Comparison of ENCODE assay signal across 2 cellular contexts in the genomic region with DNA sequence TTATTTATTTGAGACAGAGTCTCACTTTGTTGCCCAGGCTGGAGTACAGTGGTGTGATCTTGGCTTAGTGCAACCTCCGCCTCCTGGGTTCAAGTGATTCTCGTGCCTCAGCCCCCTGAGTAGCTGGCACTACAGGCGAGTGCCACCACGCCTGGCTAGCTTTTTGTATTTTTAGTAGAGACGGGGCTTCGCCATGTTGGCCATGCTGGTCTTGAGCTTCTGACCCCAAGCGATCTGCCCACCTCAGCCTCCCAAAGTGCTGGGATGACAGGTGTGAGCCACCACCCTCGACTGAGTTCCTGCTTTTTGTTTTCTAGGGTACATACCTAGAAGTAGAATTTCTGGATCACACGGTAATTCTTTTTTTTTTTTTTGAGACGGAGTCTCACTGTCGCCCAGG. TPM values are rescaled to one million over a fixed set of nuclear protein-coding genes. Genes with fewer than 3 reads are reported as not detected.
"Had no signal": no experiment of that assay in that cellular context is flagged by ENCODE, and none has a peak within 500 bp of the region (broad histone marks: within the 10 kb centered on the region; RNA-seq: fewer than 3 reads in every experiment).

No MANE protein-coding gene starts in this region.

RNA-seq across cellular contexts. Expression of a gene that starts 42.6 kb away (rescaled TPM):
- total RNA-seq: ascending aorta, MCF 10A had no signal
